ENCODE assay signal across 25 cellular contexts in genomic region chr5:76273491-76273890, GRCh38.
DNase-seq lines count a peak whose midpoint lies in the region; ATAC-seq and TF ChIP-seq lines count a peak whose summit lies in the region.
"Had no signal": no experiment of that assay in that cellular context is flagged by ENCODE, and none has a peak within 500 bp of the region (broad histone marks: within the 10 kb centered on the region; RNA-seq: fewer than 3 reads in every experiment).

No MANE protein-coding gene starts in this region.

- no peak for TF ChIP-seq EP300 in transverse colon (IDR thresholded peaks at IDR 0.05; ENCODE audit: low read depth)

- 33 to 47% (median 44%) methylated on average over 8 of the region's 8 CpGs for WGBS in adrenal gland, 4 donors
- WGBS in transverse colon (ENCODE audit: low coverage in 1 of 2), 2 donors = 20 to 48% methylated on average over 5 to 8 of the region's 8 CpGs

- no peak for TF ChIP-seq POLR2A in adrenal gland (IDR thresholded peaks at IDR 0.05)
- TF ChIP-seq POLR2A in transverse colon (IDR thresholded peaks at IDR 0.05) = no peak

- TF ChIP-seq CTCF in right atrium auricular region (IDR thresholded peaks at IDR 0.05) (no peak), adrenal gland (IDR thresholded peaks at IDR 0.05) (no peak), transverse colon (IDR thresholded peaks at IDR 0.05) (no peak)

- intact Hi-C loops in Right ventricle myocardium superior (cut with DNase I) (no loop called here), adrenal gland (cut with DNase I) (no loop called here), transverse colon (cut with DNase I; ENCODE audit: low total_unique reads) (no loop called here)

- in situ Hi-C loops in transverse colon (cut with MboI; ENCODE audit: low pct_ligation_motif_present in 1 of 4, low pct_unique_long_range_greater_than_20kb in 1 of 4, low sequenced_read_pairs in 3 of 4) = loop anchor here in 1 of 4 donors (25.0 kb wide), 1 partner anchor 536 kb away; no protein-coding TSS in a partner anchor

- H3K36me3 ChIP-seq in right atrium auricular region = no peaks in the 10 kb centered on the region
- no peaks in the 10 kb centered on the region for H3K36me3 ChIP-seq in adrenal gland (replicated peaks in 1 of 2)
- no peaks in the 10 kb centered on the region for H3K36me3 ChIP-seq in transverse colon
- H3K36me3 ChIP-seq: cardiac muscle cell, esophagus squamous epithelium, vagina had no signal

- H3K4me3 ChIP-seq in right atrium auricular region (no peak overlapping the region), adrenal gland (no peak overlapping the region), transverse colon (no peak overlapping the region)
- H3K4me3 ChIP-seq: cardiac muscle cell, esophagus squamous epithelium, vagina had no signal

- DNase-seq in Right ventricle myocardium superior = no peak
- no peak for DNase-seq in right atrium auricular region (ENCODE audit: low spot score)
- peak in 5 of 7 donors; percentile 18 to 58 (median 27) for DNase-seq in adrenal gland
- DNase-seq in left kidney (ENCODE audit: low read depth, low spot score) = peak; percentile 39
- peak; percentile 42 for DNase-seq in transverse colon
- DNase-seq in NCI-H446 (lab: John Stamatoyannopoulos, UW) = no peak
- no peak for DNase-seq in stimulated activated naive CD4-positive, alpha-beta T cell (lab: John Stamatoyannopoulos, UW)
- DNase-seq: activated CD4-positive, alpha-beta T cell treated with anti-CD3 and anti-CD28 coated beads for 48 hours; activated CD8-positive, alpha-beta memory T cell treated with anti-CD3 and anti-CD28 coated beads, Interleukin-2, amount 50 U/mL, for 4 hours; activated effector memory CD4-positive, alpha-beta T cell treated with Interleukin-2 at 50 U/mL for 16 hours; CD4-positive, alpha-beta T cell; DMS153; effector CD8-positive, alpha-beta T cell; esophagus squamous epithelium; H7; mesenchymal stem cell; NCI-H187; NCI-H2227 treated with DMSO at 0.1 percent for 48 hours; NK-92 treated with Interleukin-12 subunit alpha and Interleukin-12 subunit beta, amount 100 ng/mL, for 24 hours; stimulated activated CD4-positive, alpha-beta T cell treated with anti-CD3 and anti-CD28 coated beads, Interleukin-12 subunit alpha, Interleukin-12 subunit beta, amount 100 ng/mL, for 4 hours; substantia nigra; SW 1271 had no signal

- H3K27ac ChIP-seq in right atrium auricular region (no peak overlapping the region), adrenal gland (no peak overlapping the region), transverse colon (peak overlapping the region; percentile 38 to 58 (median 56))
- H3K27ac ChIP-seq: cardiac muscle cell, esophagus squamous epithelium, vagina had no signal

- H3K4me1 ChIP-seq in right atrium auricular region = no peaks in the 10 kb centered on the region
- H3K4me1 ChIP-seq in adrenal gland (replicated peaks in 1 of 2) = no peaks in the 10 kb centered on the region
- peaks cover 0 to 5% (median 2%) of the 10 kb centered on the region in 4 donors for H3K4me1 ChIP-seq in transverse colon
- H3K4me1 ChIP-seq: vagina had no signal

- H3K9me3 ChIP-seq in right atrium auricular region (no peaks in the 10 kb centered on the region), adrenal gland (replicated peaks in 1 of 3) (no peaks in the 10 kb centered on the region), transverse colon (no peaks in the 10 kb centered on the region)
- H3K9me3 ChIP-seq: esophagus squamous epithelium, vagina had no signal

- H3K27me3 ChIP-seq in right atrium auricular region (no peaks in the 10 kb centered on the region), adrenal gland (no peaks in the 10 kb centered on the region), transverse colon (no peaks in the 10 kb centered on the region)
- H3K27me3 ChIP-seq: cardiac muscle cell, esophagus squamous epithelium, vagina had no signal

- ATAC-seq in Right ventricle myocardium superior (ENCODE audit: poor library complexity) (peak; percentile 81), GM21737 (IDR thresholded peaks at IDR 0.05; ENCODE audit: unreplicated experiment) (no peak)

Comparison
In these comparisons a context has a peak if more than half of its experiments do, and no peak if none do; other contexts are left out.
1. DNase-seq: peak in adrenal gland (5 of 7), left kidney (single experiment) and transverse colon (single experiment); none in Right ventricle myocardium superior (single experiment), right atrium auricular region (single experiment), NCI-H446 (0 of 2) and stimulated activated naive CD4-positive, alpha-beta T cell (0 of 6).
2. H3K27ac ChIP-seq: peak in transverse colon (4 of 4); none in right atrium auricular region (0 of 2) and adrenal gland (0 of 5).